ENCODE assay signal across 8 cellular contexts in genomic region chr7:72914756-72915525, GRCh38. TPM values are rescaled to one million over a fixed set of nuclear protein-coding genes. Genes with fewer than 3 reads are reported as not detected.
DNase-seq lines count a peak whose midpoint lies in the region; ATAC-seq, FAIRE-seq and TF ChIP-seq lines count a peak whose summit lies in the region.
"Not testable (repeated sequence)": the region's sequence is repeated elsewhere in the genome, so short reads cannot be mapped to it uniquely, and the experiment has no call there.

No MANE protein-coding gene starts in this region.

- not testable (repeated sequence) for H3K9me2 ChIP-seq in MM.1S (replicated peaks; ENCODE audit: insufficient read depth, low read length); SU-DHL-6 (replicated peaks; ENCODE audit: insufficient read depth, low read length)

- H3K27me3 Mint-ChIP-seq in activated naive CD4-positive, alpha-beta T cell treated with anti-CD3 and anti-CD28 coated beads, Interleukin-2, amount 10 ng/mL, durations not matched to agents 7 days and 5 days, result not testable (repeated sequence)

- not testable (repeated sequence) for H4K20me1 ChIP-seq in MM.1S (ENCODE audit: insufficient read depth, low read length); SU-DHL-6 (ENCODE audit: low read depth, low read length)

- H3K9ac ChIP-seq in MM.1S (ENCODE audit: low read length); SU-DHL-6 (ENCODE audit: low read length): not testable (repeated sequence)

- peak; percentile 49 for FAIRE-seq in pancreas (lab: Jason Lieb, UNC)

- H3K36me3 Mint-ChIP-seq in activated naive CD4-positive, alpha-beta T cell treated with anti-CD3 and anti-CD28 coated beads, Interleukin-2, amount 10 ng/mL, durations not matched to agents 7 days and 5 days, result peaks cover 42% of the 10 kb centered on the region

- intact Hi-C loops in pancreas (cut with DNase I); upper lobe of right lung (cut with DNase I): not testable (repeated sequence)

- ATAC-seq in HG02623 (IDR thresholded peaks at IDR 0.05; ENCODE audit: unreplicated experiment) (peak; percentile 79), pancreas (peak; percentile 81 to 93 (median 91)), upper lobe of right lung (peak; percentile 90)

- H2AFZ ChIP-seq in MM.1S (ENCODE audit: low read length); SU-DHL-6 (ENCODE audit: low read depth, low read length, severe bottlenecking): not testable (repeated sequence)

- H3K4me3 Mint-ChIP-seq in activated naive CD4-positive, alpha-beta T cell treated with anti-CD3 and anti-CD28 coated beads, Interleukin-2, amount 10 ng/mL, durations not matched to agents 7 days and 5 days, result not testable (repeated sequence)

- not testable (repeated sequence) for H3F3A ChIP-seq in MM.1S (ENCODE audit: insufficient read depth, low read length); SU-DHL-6 (ENCODE audit: insufficient read depth)

- peak overlapping the region; percentile 67 for H3K27ac Mint-ChIP-seq in activated naive CD4-positive, alpha-beta T cell treated with anti-CD3 and anti-CD28 coated beads, Interleukin-2, amount 10 ng/mL, durations not matched to agents 7 days and 5 days

- CTCF ChIA-PET in activated naive CD4-positive, alpha-beta T cell treated with anti-CD3 and anti-CD28 coated beads, Interleukin-2, amount 10 ng/mL, durations not matched to agents 7 days and 5 days (lab: Charles Lee), result interaction anchor here (0.8 to 1.9 kb wide), 10 partner anchors 12 to 530 kb away, joined by 3 to 6 read pairs (median 4); partner anchors contain the start of gene TYW1B

- H3K36me3 ChIP-seq in MM.1S (replicated peaks; ENCODE audit: insufficient read depth, low read length); SU-DHL-6 (ENCODE audit: low read length): not testable (repeated sequence)
- H3K36me3 ChIP-seq in pancreas, result peaks cover 0 to 11% (median 0%) of the 10 kb centered on the region in 3 donors
- H3K36me3 ChIP-seq in upper lobe of right lung, result peaks cover 18% of the 10 kb centered on the region

- not testable (repeated sequence) for H3K9me3 ChIP-seq in MM.1S (replicated peaks; ENCODE audit: insufficient read depth, low read length); SU-DHL-6 (ENCODE audit: insufficient read depth, low read length); pancreas; upper lobe of right lung

- not testable (repeated sequence) for H3K4me1 Mint-ChIP-seq in activated naive CD4-positive, alpha-beta T cell treated with anti-CD3 and anti-CD28 coated beads, Interleukin-2, amount 10 ng/mL, durations not matched to agents 7 days and 5 days

- not testable (repeated sequence) for H3K27ac ChIP-seq in MM.1S (ENCODE audit: low read length); SU-DHL-6 (ENCODE audit: low read depth, low read length); upper lobe of right lung
- H3K27ac ChIP-seq in pancreas, result peak overlapping the region in 2 of 4 donors; percentile 6 to 59

- peak; percentile 26 for DNase-seq in MM.1S
- peak; percentile 73 for DNase-seq in activated naive CD4-positive, alpha-beta T cell treated with anti-CD3 and anti-CD28 coated beads, Interleukin-2, amount 10 ng/mL, durations not matched to agents 7 days and 5 days
- DNase-seq in foreskin melanocyte, result peak; percentile 17
- peak in 5 of 6 donors; percentile 25 to 74 (median 71) for DNase-seq in pancreas
- not testable (repeated sequence) for DNase-seq in upper lobe of right lung

- H3K4me3 ChIP-seq in MM.1S (ENCODE audit: low read length); SU-DHL-6 (ENCODE audit: insufficient read depth, low read length, poor library complexity, severe bottlenecking); pancreas; upper lobe of right lung: not testable (repeated sequence)

- H3K79me2 ChIP-seq in MM.1S (ENCODE audit: low read length), result peaks cover 27% of the 10 kb centered on the region
- H3K79me2 ChIP-seq in SU-DHL-6 (ENCODE audit: insufficient read depth, low read length), result peaks cover 25% of the 10 kb centered on the region

- TF ChIP-seq CTCF in GM12873 (IDR thresholded peaks at IDR 0.05; ENCODE audit: insufficient read depth, low read depth, low read length, missing control alignments), result peak; percentile 74
- TF ChIP-seq CTCF in MM.1S (IDR thresholded peaks at IDR 0.05; ENCODE audit: low read length), result peak; percentile 72
- TF ChIP-seq CTCF in SU-DHL-6 (IDR thresholded peaks at IDR 0.05; ENCODE audit: insufficient read depth, low read length, poor library complexity, severe bottlenecking), result peak; percentile 73
- peak; percentile 33 to 63 (median 42) for TF ChIP-seq CTCF in pancreas (IDR thresholded peaks at IDR 0.05)
- peak; percentile 68 for TF ChIP-seq CTCF in upper lobe of right lung (IDR thresholded peaks at IDR 0.05)

- H3K4me1 ChIP-seq in MM.1S (ENCODE audit: low read length); pancreas; upper lobe of right lung: not testable (repeated sequence)

- H3K27me3 ChIP-seq in MM.1S (replicated peaks; ENCODE audit: insufficient read depth, low read length); SU-DHL-6 (ENCODE audit: low read length); pancreas; upper lobe of right lung: not testable (repeated sequence)

- not testable (repeated sequence) for H3K4me2 ChIP-seq in MM.1S (ENCODE audit: low read depth, low read length); SU-DHL-6 (ENCODE audit: low read depth, low read length, poor library complexity, severe bottlenecking)

- H3K9me3 Mint-ChIP-seq in activated naive CD4-positive, alpha-beta T cell treated with anti-CD3 and anti-CD28 coated beads, Interleukin-2, amount 10 ng/mL, durations not matched to agents 7 days and 5 days, result not testable (repeated sequence)

- WGBS in pancreas, 2 donors, result 35 to 37% methylated on average over 9 of the region's 9 CpGs

RNA-seq across cellular contexts. Expression of gene POM121, which starts 10.0 kb away (rescaled TPM):
- total RNA-seq in pancreas, result 10 to 100 TPM; 11.9 to 19.0 (median 17.1) TPM
- polyA plus RNA-seq in pancreas, result 10 to 100 TPM; 14.8 to 16.0 TPM
- total RNA-seq in upper lobe of right lung, result 39.4 TPM

RNA-seq across cellular contexts. Expression of gene TRIM74, which starts 54.3 kb away (rescaled TPM):
- total RNA-seq in pancreas (1 to 10 TPM in 3 of 6 donors, under 1 TPM in 3; 0.15 to 1.4 (median 0.99) TPM), upper lobe of right lung (not detected)
- 1 to 10 TPM; 1.7 to 1.9 TPM for polyA plus RNA-seq in pancreas
